11 cellular contexts compared by ENCODE assay signal in genomic region chr5:112165897-112166737, GRCh38.
DNase-seq lines count a peak whose midpoint lies in the region; ATAC-seq and TF ChIP-seq lines count a peak whose summit lies in the region.
"Had no signal": no experiment of that assay in that cellular context is flagged by ENCODE, and none has a peak within 500 bp of the region (broad histone marks: within the 10 kb centered on the region; RNA-seq: fewer than 3 reads in every experiment).

No MANE protein-coding gene starts in this region.

- intact Hi-C loops in CD4-positive, alpha-beta T cell (cut with DNase I, micrococcal nuclease): loop anchor here in 1 of 2 experiments (10.0 kb wide), 1 partner anchor 1349 kb away; the partner anchor contains the start of gene YTHDC2
- intact Hi-C loops in left colon (cut with DNase I, micrococcal nuclease) (no loop called here), tibial artery (cut with DNase I; ENCODE audit: low total_unique reads) (no loop called here)

- H3K36me3 ChIP-seq in HEK293 (ENCODE audit: control insufficient read depth in 2 of 2, insufficient read depth in 1 of 2, low read length in 2 of 2) (peaks cover 41 to 77% of the 10 kb centered on the region in 2 experiments), tibial artery (peaks cover 18 to 70% (median 36%) of the 10 kb centered on the region in 3 donors)

- CTCF ChIA-PET in CD4-positive, alpha-beta T cell (lab: Charles Lee): interaction anchor here (0.6 to 1.3 kb wide), 6 partner anchors 8 to 997 kb away, joined by 3 to 4 read pairs (median 3); no protein-coding TSS in a partner anchor
- CTCF ChIA-PET in HEK293 (lab: Yijun Ruan, JAX): interaction anchor here (0.6 to 5.1 kb wide), 3 partner anchors 9 to 245 kb away, joined by 3 to 31 read pairs (median 4); no protein-coding TSS in a partner anchor

- peaks cover 12% of the 10 kb centered on the region for H3K4me1 Mint-ChIP-seq in CD4-positive, alpha-beta T cell (ENCODE audit: low read depth)
- H3K4me1 Mint-ChIP-seq in activated T-helper 17 cell treated with anti-CD3 and anti-CD28 coated beads, Interleukin-2, amount 50 U/mL, for 72 hours: peaks cover 14% of the 10 kb centered on the region

- H3K4me3 ChIP-seq in HEK293 (ENCODE audit: low read depth, low read length) (no peak overlapping the region), tibial artery (no peak overlapping the region)

- H3K4me1 ChIP-seq in HEK293 (ENCODE audit: control insufficient read depth, insufficient read depth, low read length) (peaks cover 5% of the 10 kb centered on the region), tibial artery (peaks cover 0 to 17% (median 15%) of the 10 kb centered on the region in 4 donors)

- no peak overlapping the region for H3K27ac ChIP-seq in CD4-positive, alpha-beta T cell (ENCODE audit: low read depth, low read length)
- H3K27ac ChIP-seq in HEK293 (ENCODE audit: extremely low read depth, low read depth, low read length) (no peak overlapping the region), tibial artery (no peak overlapping the region)

- no peak for ATAC-seq in CD4-positive, alpha-beta T cell (ENCODE audit: poor library complexity)
- ATAC-seq in activated T-helper 17 cell treated with anti-CD3 and anti-CD28 coated beads, Interleukin-2, amount 50 U/mL, for 72 hours (replicated peaks): no peak
- ATAC-seq in left colon: peak; percentile 56
- ATAC-seq in HG03039 (IDR thresholded peaks at IDR 0.05; ENCODE audit: unreplicated experiment): no peak

- H3K36me3 Mint-ChIP-seq in CD4-positive, alpha-beta T cell (ENCODE audit: low read depth): peaks cover 67% of the 10 kb centered on the region
- peaks cover 79% of the 10 kb centered on the region for H3K36me3 Mint-ChIP-seq in activated T-helper 17 cell treated with anti-CD3 and anti-CD28 coated beads, Interleukin-2, amount 50 U/mL, for 72 hours (ENCODE audit: low read depth)

- H3K27ac Mint-ChIP-seq in CD4-positive, alpha-beta T cell: no peak overlapping the region
- H3K27ac Mint-ChIP-seq in activated T-helper 17 cell treated with anti-CD3 and anti-CD28 coated beads, Interleukin-2, amount 50 U/mL, for 72 hours: peak overlapping the region; percentile 68

- H3K4me3 Mint-ChIP-seq in CD4-positive, alpha-beta T cell: peak overlapping the region; percentile 1
- H3K4me3 Mint-ChIP-seq in activated T-helper 17 cell treated with anti-CD3 and anti-CD28 coated beads, Interleukin-2, amount 50 U/mL, for 72 hours: no peak overlapping the region

- POLR2A ChIA-PET in CD4-positive, alpha-beta T cell (lab: Charles Lee): no interaction called here
- POLR2A ChIA-PET in HEK293 (lab: Yijun Ruan, JAX): interaction anchor here (0.6 to 1.4 kb wide), 3 partner anchors 9 to 1743 kb away, joined by 3 to 7 read pairs (median 4); no protein-coding TSS in a partner anchor

- H3K9me3 Mint-ChIP-seq in CD4-positive, alpha-beta T cell: no peaks in the 10 kb centered on the region
- H3K9me3 Mint-ChIP-seq in activated T-helper 17 cell treated with anti-CD3 and anti-CD28 coated beads, Interleukin-2, amount 50 U/mL, for 72 hours: no peaks in the 10 kb centered on the region

- TF ChIP-seq CTCF in CD4-positive, alpha-beta T cell (IDR thresholded peaks at IDR 0.05): no peak
- TF ChIP-seq CTCF in HEK293 (tag by site-specific recombination; IDR thresholded peaks at IDR 0.05) (no peak), tibial artery (IDR thresholded peaks at IDR 0.05) (no peak)

- no peak for DNase-seq in CD4-positive, alpha-beta T cell
- no peak for DNase-seq in left colon
- no peak for DNase-seq in tibial artery
- DNase-seq in SIG-M5 (lab: John Stamatoyannopoulos, UW): no peak
- no peak for DNase-seq in T1000 (lab: John Stamatoyannopoulos, UW)
- DNase-seq: NCI-H1092; NCI-H69; stimulated activated CD4-positive, alpha-beta T cell treated with anti-CD3 and anti-CD28 coated beads, Interleukin-1b, Interleukin-23, amount 100 ng/mL, for 48 hours had no signal

- H3K27me3 Mint-ChIP-seq in CD4-positive, alpha-beta T cell: no peaks in the 10 kb centered on the region
- H3K27me3 Mint-ChIP-seq in activated T-helper 17 cell treated with anti-CD3 and anti-CD28 coated beads, Interleukin-2, amount 50 U/mL, for 72 hours: no peaks in the 10 kb centered on the region

- no peaks in the 10 kb centered on the region for H3K27me3 ChIP-seq in CD4-positive, alpha-beta T cell (ENCODE audit: control insufficient read depth, insufficient read depth, low read length)
- H3K27me3 ChIP-seq in tibial artery: no peaks in the 10 kb centered on the region

- H3K9me3 ChIP-seq in CD4-positive, alpha-beta T cell (ENCODE audit: control insufficient read depth, low read length): no peaks in the 10 kb centered on the region
- H3K9me3 ChIP-seq in HEK293 (ENCODE audit: control insufficient read depth, insufficient read depth, low read depth, low read length) (no peaks in the 10 kb centered on the region), tibial artery (no peaks in the 10 kb centered on the region)

TF ChIP-seq in HEK293, 187 proteins besides CTCF, POLR2A, EP300 and RAD21:
- TF ChIP-seq KLF9 (tag by site-specific recombination; IDR thresholded peaks at IDR 0.05; ENCODE audit: low read depth): no peak
- TF ChIP-seq ZNF76 (tag by site-specific recombination; IDR thresholded peaks at IDR 0.05; ENCODE audit: borderline replicate concordance, low read depth): peak; percentile 61; the same call in 1 of the 2 replicates
- TF ChIP-seq ZNF335 (tag by site-specific recombination; conservative IDR thresholded peaks at IDR 0.05): peak; percentile 44
- TF ChIP-seq IKZF3 (tag by site-specific recombination; IDR thresholded peaks at IDR 0.05): 0 out of 2 replicates have a peak, but pooled peaks have one; percentile 9
- peak; percentile 46; the same call in 1 of the 2 replicates for TF ChIP-seq ZBTB17 (tag by site-specific recombination; IDR thresholded peaks at IDR 0.05)
